ENCODE assay signal across 1 cellular context in genomic region chr16:16021646-16021987, GRCh38.
TF ChIP-seq lines count a peak whose summit lies in the region.

No MANE protein-coding gene starts in this region.

TF ChIP-seq in GM23338, 12 proteins besides CTCF, POLR2A, EP300 and RAD21 (continued from another document):
- TF ChIP-seq ZNF462 (CRISPR knock-in tag; IDR thresholded peaks at IDR 0.05) (no peak), POLR2AphosphoS5 (IDR thresholded peaks at IDR 0.05; ENCODE audit: low read depth) (no peak), REST (IDR thresholded peaks at IDR 0.05; ENCODE audit: unreplicated experiment) (no peak), EZH2 (IDR thresholded peaks at IDR 0.05; ENCODE audit: low read depth, unreplicated experiment) (no peak), ETS1 (IDR thresholded peaks at IDR 0.05) (no peak), EZH2phosphoT487 (IDR thresholded peaks at IDR 0.05; ENCODE audit: unreplicated experiment) (no peak)
TF ChIP-seq in GM23338: peak in this region for 0.
